In the genomic region with DNA sequence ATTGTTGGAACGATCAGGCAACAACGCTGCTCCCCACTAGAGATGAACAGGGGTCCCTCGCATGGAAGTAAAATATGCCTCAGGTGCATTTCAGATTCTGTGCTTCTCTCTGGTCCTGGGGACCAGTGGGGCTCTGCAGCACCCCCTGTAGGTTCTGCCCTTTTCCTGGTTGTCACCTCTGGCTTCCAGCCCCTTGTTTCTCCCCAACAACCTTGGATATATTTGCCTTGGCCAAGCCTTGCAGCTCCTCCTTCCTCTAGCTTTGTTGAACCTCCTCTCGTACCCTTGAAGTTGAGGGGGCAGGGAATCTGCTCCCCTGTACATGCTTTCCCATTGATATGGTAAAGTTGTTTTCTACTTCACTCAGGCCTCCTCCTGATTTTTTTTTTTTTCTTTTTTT, we compare ENCODE assay signal across 16 cellular contexts.
DNase-seq lines count a peak whose midpoint lies in the region; ATAC-seq and TF ChIP-seq lines count a peak whose summit lies in the region.
"Had no signal": no experiment of that assay in that cellular context is flagged by ENCODE, and none has a peak within 500 bp of the region (broad histone marks: within the 10 kb centered on the region; RNA-seq: fewer than 3 reads in every experiment).

No MANE protein-coding gene starts in this region.

- in situ Hi-C loops in GM13976 (cut with MboI; ENCODE audit: low sequenced_read_pairs, unreplicated experiment): loop anchor here (10.0 kb wide), 1 partner anchor 340 kb away; a partner anchor contains a TSS

- H3K27ac ChIP-seq in DOHH2 (ENCODE audit: low read depth, low read length) (no peak overlapping the region), OCI-LY1 (ENCODE audit: low read depth, low read length, poor library complexity, severe bottlenecking) (no peak overlapping the region), caudate nucleus (ENCODE audit: low read depth, low read length) (no peak overlapping the region)
- H3K27ac ChIP-seq: right atrium auricular region had no signal

- H3K9me2 ChIP-seq in DOHH2 (replicated peaks; ENCODE audit: control insufficient read depth, low read length) (no peaks in the 10 kb centered on the region), OCI-LY1 (ENCODE audit: low read depth, low read length) (no peaks in the 10 kb centered on the region)

- H4K20me1 ChIP-seq in DOHH2 (ENCODE audit: control insufficient read depth, insufficient read depth, low read depth, low read length) (no peaks in the 10 kb centered on the region), OCI-LY1 (ENCODE audit: insufficient read depth, low read length) (no peaks in the 10 kb centered on the region)
- H4K20me1 ChIP-seq: BLaER1 treated with 17β-estradiol and CSF1 and Interleukin-3, amounts not matched to agents 10 nM and 100 nM had no signal

- H3F3A ChIP-seq in DOHH2 (ENCODE audit: control insufficient read depth, insufficient read depth): no peaks in the 10 kb centered on the region
- H3F3A ChIP-seq in OCI-LY1 (ENCODE audit: insufficient read depth, low read length): no peaks in the 10 kb centered on the region

- H3K9me3 ChIP-seq in DOHH2 (ENCODE audit: control insufficient read depth, insufficient read depth, low read length) (no peaks in the 10 kb centered on the region), OCI-LY1 (ENCODE audit: low read length) (no peaks in the 10 kb centered on the region)
- H3K9me3 ChIP-seq: right atrium auricular region had no signal

- ATAC-seq in GM18870 (IDR thresholded peaks at IDR 0.05; ENCODE audit: unreplicated experiment): no peak
- ATAC-seq: activated naive CD8-positive, alpha-beta T cell treated with anti-CD3 and anti-CD28 coated beads, Interleukin-2, amount 50 U/mL, for 24 hours; activated T-cell treated with anti-CD3 and anti-CD28 coated beads, Interleukin-2, amount 50 U/mL, for 72 hours; effector memory CD8-positive, alpha-beta T cell had no signal

- H3K79me2 ChIP-seq in DOHH2 (ENCODE audit: control insufficient read depth, low read length): no peaks in the 10 kb centered on the region
- H3K79me2 ChIP-seq in OCI-LY1 (ENCODE audit: insufficient read depth, low read length): no peaks in the 10 kb centered on the region

- H3K4me2 ChIP-seq in DOHH2 (ENCODE audit: low read length) (no peak overlapping the region), OCI-LY1 (ENCODE audit: low read length) (no peak overlapping the region)

- TF ChIP-seq CTCF in DOHH2 (IDR thresholded peaks at IDR 0.05; ENCODE audit: low read depth, low read length, poor library complexity, severe bottlenecking) (peak; percentile 28), GM13976 (IDR thresholded peaks at IDR 0.05; ENCODE audit: borderline replicate concordance, control extremely low read depth, extremely low read depth, insufficient read depth, missing control alignments) (peak; percentile 15), OCI-LY1 (IDR thresholded peaks at IDR 0.05; ENCODE audit: low read length) (peak; percentile 10; the same call in 1 of the 2 replicates), fibroblast of mammary gland (conservative IDR thresholded peaks at IDR 0.05; ENCODE audit: control insufficient read depth, insufficient read depth, low read depth, low read length) (peak; percentile 12)

- H3K27me3 ChIP-seq in DOHH2 (ENCODE audit: control insufficient read depth, low read length): no peaks in the 10 kb centered on the region; the same call in 1 of the 2 replicates
- no peaks in the 10 kb centered on the region for H3K27me3 ChIP-seq in OCI-LY1 (ENCODE audit: insufficient read depth, low read length)
- H3K27me3 ChIP-seq: BLaER1 treated with 17β-estradiol and CSF1 and Interleukin-3, amounts not matched to agents 10 nM and 100 nM; right atrium auricular region had no signal

- no peak overlapping the region for H3K9ac ChIP-seq in OCI-LY1 (ENCODE audit: low read length)
- H3K9ac ChIP-seq: BLaER1 treated with 17β-estradiol and CSF1 and Interleukin-3, amounts not matched to agents 10 nM and 100 nM had no signal

- H2AFZ ChIP-seq in OCI-LY1 (ENCODE audit: low read length): no peak overlapping the region

- H3K4me1 ChIP-seq in DOHH2 (ENCODE audit: control insufficient read depth, low read length) (no peaks in the 10 kb centered on the region), OCI-LY1 (ENCODE audit: insufficient read depth, low read length, severe bottlenecking) (peaks cover 7% of the 10 kb centered on the region)
- H3K4me1 ChIP-seq: right atrium auricular region had no signal

- H3K36me3 ChIP-seq in DOHH2 (ENCODE audit: control insufficient read depth, low read length): no peaks in the 10 kb centered on the region
- no peaks in the 10 kb centered on the region for H3K36me3 ChIP-seq in OCI-LY1 (ENCODE audit: insufficient read depth, low read length)
- H3K36me3 ChIP-seq: BLaER1 treated with 17β-estradiol and CSF1 and Interleukin-3, amounts not matched to agents 10 nM and 100 nM; right atrium auricular region had no signal

- DNase-seq in GM13976 (ENCODE audit: low spot score): peak; percentile 46
- no peak for DNase-seq in fibroblast of mammary gland (ENCODE audit: low read depth)
- no peak for DNase-seq in caudate nucleus (lab: John Stamatoyannopoulos, UW)
- no peak for DNase-seq in activated CD4-positive, alpha-beta T cell treated with anti-CD3 and anti-CD28 coated beads, Interleukin-2, amount 50 U/mL, for 48 hours
- DNase-seq in effector CD8-positive, alpha-beta T cell (lab: John Stamatoyannopoulos, UW): no peak
- DNase-seq: activated naive CD8-positive, alpha-beta T cell treated with anti-CD3 and anti-CD28 coated beads, Interleukin-2, amount 50 U/mL, for 24 hours; activated T-cell treated with anti-CD3 and anti-CD28 coated beads, Interleukin-2, amount 50 U/mL, for 72 hours; effector memory CD8-positive, alpha-beta T cell; H7; NCI-H1436 treated with DMSO at 0.1 percent for 48 hours; trophoblast cell had no signal

- H3K4me3 ChIP-seq in DOHH2 (ENCODE audit: low read length) (no peak overlapping the region), OCI-LY1 (ENCODE audit: low read depth, low read length, poor library complexity, severe bottlenecking) (no peak overlapping the region), fibroblast of mammary gland (ENCODE audit: control insufficient read depth, low read depth, low read length) (no peak overlapping the region)
- H3K4me3 ChIP-seq: BLaER1 treated with 17β-estradiol and CSF1 and Interleukin-3, amounts not matched to agents 10 nM and 100 nM; right atrium auricular region had no signal
